ENCODE assay signal across 8 cellular contexts in the genomic region with DNA sequence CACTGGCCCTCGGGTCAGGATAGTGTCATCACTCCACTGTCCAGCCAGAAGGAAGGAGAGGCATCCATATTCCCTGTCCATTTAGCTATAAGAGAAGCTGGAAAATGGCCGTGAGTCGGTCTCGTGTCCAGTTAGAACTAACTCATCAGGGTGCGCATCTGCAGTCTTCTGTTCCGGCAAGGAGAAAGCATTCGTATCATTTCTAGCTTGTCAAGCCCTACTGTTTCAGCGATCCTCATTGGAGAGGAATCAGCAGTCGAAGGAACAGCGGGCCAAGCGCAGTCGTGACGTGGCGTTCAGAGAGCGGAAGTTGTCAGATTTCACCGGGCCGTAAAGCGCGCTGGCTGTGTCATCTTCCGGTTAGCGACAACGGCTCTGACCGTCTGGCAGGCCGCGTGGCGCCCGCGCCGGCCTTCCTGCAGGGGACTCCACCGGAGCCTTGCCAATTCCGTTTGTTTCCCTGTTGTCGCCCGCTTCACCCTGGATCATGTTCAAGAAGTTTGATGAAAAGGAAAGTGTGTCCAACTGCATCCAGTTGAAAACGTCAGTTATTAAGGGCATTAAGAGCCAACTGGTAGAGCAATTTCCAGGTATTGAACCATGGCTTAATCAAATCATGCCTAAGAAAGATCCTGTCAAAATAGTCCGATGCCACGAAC. TPM values are rescaled to one million over a fixed set of nuclear protein-coding genes. Genes with fewer than 3 reads are reported as not detected.
DNase-seq lines count a peak whose midpoint lies in the region; ATAC-seq and TF ChIP-seq lines count a peak whose summit lies in the region.

No MANE protein-coding gene starts in this region.

- 40 to 72% (median 50%) methylated on average over 36 of the region's 36 CpGs for WGBS in stomach, 5 donors

- intact Hi-C loops in Calu3 (cut with micrococcal nuclease; ENCODE audit: unreplicated experiment) (no loop called here), stomach (cut with DNase I; ENCODE audit: low total_unique reads) (no loop called here)

- H3K27ac ChIP-seq in foreskin keratinocyte (peak overlapping the region; percentile 66), stomach (peak overlapping the region; percentile 61 to 93 (median 88))

- ATAC-seq in GM21367 (IDR thresholded peaks at IDR 0.05; ENCODE audit: unreplicated experiment), result peak; percentile 66
- ATAC-seq in foreskin keratinocyte, result peak; percentile 68

- CTCF ChIA-PET in Calu3 (lab: Charles Lee), result interaction anchor here (0.9 to 2.9 kb wide), 4 partner anchors 13 to 87 kb away, joined by 3 to 11 read pairs (median 4); no protein-coding TSS in a partner anchor

- H3K9me3 Mint-ChIP-seq in Calu3 (ENCODE audit: low read depth, unreplicated experiment) (no peaks in the 10 kb centered on the region), neural crest cell (no peaks in the 10 kb centered on the region)

- BruUV-seq in Calu3 (replicated peaks; lab: Mats Ljungman, UMichigan), result no TSS peak

- peaks cover 43 to 93% (median 86%) of the 10 kb centered on the region in 4 donors for H3K36me3 ChIP-seq in stomach

- peaks cover 80% of the 10 kb centered on the region for H3K36me3 Mint-ChIP-seq in Calu3 (ENCODE audit: insufficient read depth, unreplicated experiment)
- peaks cover 13% of the 10 kb centered on the region for H3K36me3 Mint-ChIP-seq in neural crest cell (ENCODE audit: low read depth)

- peak overlapping the region; percentile 100 for H3K27ac Mint-ChIP-seq in Calu3 (ENCODE audit: unreplicated experiment)
- peak overlapping the region; percentile 99 for H3K27ac Mint-ChIP-seq in neural crest cell (ENCODE audit: unreplicated experiment)

- TF ChIP-seq EP300 in stomach (IDR thresholded peaks at IDR 0.05), result no peak

- H3K9me3 ChIP-seq in stomach, result no peaks in the 10 kb centered on the region

- peak; percentile 31 for TF ChIP-seq CTCF in Calu3 (IDR thresholded peaks at IDR 0.05; ENCODE audit: unreplicated experiment)
- peak; percentile 26 for TF ChIP-seq CTCF in foreskin keratinocyte (conservative IDR thresholded peaks at IDR 0.05)
- no peak for TF ChIP-seq CTCF in neural crest cell (conservative IDR thresholded peaks at IDR 0.05)
- peak in 1 of 7 experiments; percentile 17 for TF ChIP-seq CTCF in stomach (IDR thresholded peaks at IDR 0.05)

- H3K4me1 Mint-ChIP-seq in Calu3 (ENCODE audit: low read depth, unreplicated experiment), result peaks cover 24% of the 10 kb centered on the region
- H3K4me1 Mint-ChIP-seq in neural crest cell, result peaks cover 39% of the 10 kb centered on the region

- H3K4me1 ChIP-seq in foreskin keratinocyte (peaks cover 3% of the 10 kb centered on the region), stomach (peaks cover 9 to 50% (median 25%) of the 10 kb centered on the region in 4 donors)

- H3K4me3 Mint-ChIP-seq in Calu3 (ENCODE audit: low read depth, unreplicated experiment) (peak overlapping the region; percentile 97), neural crest cell (peak overlapping the region; percentile 95)

- TF ChIP-seq POLR2A in Raji (IDR thresholded peaks at IDR 0.05; ENCODE audit: insufficient read depth, low read depth, low read length) (peak; percentile 81), stomach (IDR thresholded peaks at IDR 0.05) (peak in 1 of 4 donors; percentile 44)

- H3K4me3 ChIP-seq in stomach, result peak overlapping the region; percentile 48 to 53 (median 52)

- DNase-seq in Calu3 (peak; percentile 95), HuH-7 (ENCODE audit: low spot score) (peak; percentile 43), foreskin keratinocyte (peak in 1 of 2 donors; percentile 73), neural crest cell (ENCODE audit: low read depth, low spot score) (peak; percentile 62), stomach (peak; percentile 86)
- DNase-seq in activated effector memory CD4-positive, alpha-beta T cell treated with anti-CD3 and anti-CD28 coated beads, Interleukin-2, amount 50 U/mL, for 16 hours, result peak; percentile 93

- H3K27me3 ChIP-seq in foreskin keratinocyte (no peaks in the 10 kb centered on the region), stomach (no peaks in the 10 kb centered on the region)

- H3K27me3 Mint-ChIP-seq in Calu3 (ENCODE audit: unreplicated experiment) (no peaks in the 10 kb centered on the region), neural crest cell (ENCODE audit: low read depth) (no peaks in the 10 kb centered on the region)

RNA-seq across cellular contexts. Expression of a gene that starts 32.9 kb away (rescaled TPM):
- total RNA-seq in Calu3 (2022) (342 and 378 TPM in 2 replicates), foreskin keratinocyte (105 and 125 TPM in 2 replicates), neural crest cell (179 and 185 TPM in 2 replicates), stomach (100 to 1,000 TPM in 1 of 5 donors, 10 to 100 TPM in 4; 10.7 to 103 (median 56.9) TPM)
- polyA plus RNA-seq in foreskin keratinocyte (132 and 150 TPM in 2 replicates), stomach (100 to 1,000 TPM; 119 to 181 (median 165) TPM)

RNA-seq across cellular contexts. Expression of a gene that starts 57.9 kb away (rescaled TPM):
- total RNA-seq in Calu3 (2022) (347 and 431 TPM in 2 replicates), foreskin keratinocyte (18.8 and 27.9 TPM in 2 replicates), neural crest cell (4.3 and 5.8 TPM in 2 replicates), stomach (100 to 1,000 TPM; 315 to 475 (median 378) TPM)
- polyA plus RNA-seq in foreskin keratinocyte (21.4 and 31.9 TPM in 2 replicates), stomach (100 to 1,000 TPM; 168 to 585 (median 350) TPM)

Comparison
In these comparisons a context has a peak if more than half of its experiments do, and no peak if none do; other contexts are left out.
1. RNA of a gene that starts 57.9 kb away (total RNA-seq): 315 to 475 TPM in stomach and 347 to 431 TPM in Calu3; 18.8 to 27.9 TPM in foreskin keratinocyte and 4.3 to 5.8 TPM in neural crest cell; every median in the first group is over 10 times any median in the second.